In genomic region chr10:101683226-101683625, GRCh38 we compare ENCODE assay signal across 23 cellular contexts. TPM values are rescaled to one million over a fixed set of nuclear protein-coding genes. Genes with fewer than 3 reads are reported as not detected.
DNase-seq lines count a peak whose midpoint lies in the region; ATAC-seq and TF ChIP-seq lines count a peak whose summit lies in the region.
"Had no signal": no experiment of that assay in that cellular context is flagged by ENCODE, and none has a peak within 500 bp of the region (broad histone marks: within the 10 kb centered on the region; RNA-seq: fewer than 3 reads in every experiment).

No MANE protein-coding gene starts in this region.

- ATAC-seq in HG03520 (IDR thresholded peaks at IDR 0.05; ENCODE audit: unreplicated experiment) (no peak), esophagus mucosa (no peak)
- ATAC-seq: gastrocnemius medialis had no signal

- H3K27ac Mint-ChIP-seq in endothelial cell (ENCODE audit: unreplicated experiment), result peak overlapping the region; percentile 15
- no peak overlapping the region for H3K27ac Mint-ChIP-seq in Caco-2 (ENCODE audit: unreplicated experiment)
- H3K27ac Mint-ChIP-seq: activated B cell treated with CpG ODN at 0.5 μM for 24 hours; activated CD4-positive, alpha-beta memory T cell treated with anti-CD3 and anti-CD28 coated beads, Interleukin-2, amount 10 ng/mL, durations not matched to agents 7 days and 5 days; activated naive CD4-positive, alpha-beta T cell treated with anti-CD3 and anti-CD28 coated beads, Interleukin-2, amount 10 ng/mL, durations not matched to agents 7 days and 5 days; activated T-cell treated with anti-CD3 and anti-CD28 coated beads, Interleukin-2, amount 50 U/mL, for 24 hours; B cell; T-helper 1 cell treated with Interleukin-12 subunit alpha and Interleukin-12 subunit beta and Interleukin-4 antibody, amounts not matched to agents 30 μg/mL and 1 μg/mL, for 36 hours had no signal

- H3K9me3 Mint-ChIP-seq in endothelial cell (ENCODE audit: unreplicated experiment) (no peaks in the 10 kb centered on the region), Caco-2 (ENCODE audit: unreplicated experiment) (no peaks in the 10 kb centered on the region)
- H3K9me3 Mint-ChIP-seq: activated B cell treated with CpG ODN at 0.5 μM for 24 hours; activated CD4-positive, alpha-beta memory T cell treated with anti-CD3 and anti-CD28 coated beads, Interleukin-2, amount 10 ng/mL, durations not matched to agents 7 days and 5 days; activated naive CD4-positive, alpha-beta T cell treated with anti-CD3 and anti-CD28 coated beads, Interleukin-2, amount 10 ng/mL, durations not matched to agents 7 days and 5 days; activated T-cell treated with anti-CD3 and anti-CD28 coated beads, Interleukin-2, amount 50 U/mL, for 24 hours; T-helper 1 cell treated with Interleukin-12 subunit alpha and Interleukin-12 subunit beta and Interleukin-4 antibody, amounts not matched to agents 30 μg/mL and 1 μg/mL, for 36 hours had no signal

- H3K36me3 ChIP-seq in parathyroid adenoma (ENCODE audit: control insufficient read depth, insufficient read depth, low read length) (no peaks in the 10 kb centered on the region), Caco-2 (ENCODE audit: control insufficient read depth, insufficient read depth, low read length) (no peaks in the 10 kb centered on the region)
- H3K36me3 ChIP-seq: gastrocnemius medialis, MG63 had no signal

- no peak overlapping the region for H2AFZ ChIP-seq in parathyroid adenoma

- TF ChIP-seq CTCF in endothelial cell (IDR thresholded peaks at IDR 0.05; ENCODE audit: unreplicated experiment) (no peak), parathyroid adenoma (IDR thresholded peaks at IDR 0.05) (no peak), Caco-2 (IDR thresholded peaks at IDR 0.05; ENCODE audit: insufficient read depth in 1 of 2, low read depth in 1 of 2, low read length in 1 of 2, severe bottlenecking in 1 of 2, unreplicated experiment in 1 of 2) (no peak)

- intact Hi-C loops in Caco-2 (cut with micrococcal nuclease; ENCODE audit: unreplicated experiment), result no loop called here

- BruUV-seq in Caco-2 (replicated peaks; lab: Mats Ljungman, UMichigan), result no TSS peak

- H3K9me3 ChIP-seq in parathyroid adenoma (ENCODE audit: control insufficient read depth, low read length) (no peaks in the 10 kb centered on the region), Caco-2 (no peaks in the 10 kb centered on the region)
- H3K9me3 ChIP-seq: gastrocnemius medialis, MG63, testis had no signal

- peak overlapping the region; percentile 13 for H3K4me3 ChIP-seq in parathyroid adenoma (ENCODE audit: low read depth, low read length)
- no peak overlapping the region for H3K4me3 ChIP-seq in Caco-2 (ENCODE audit: low read depth, low read length)
- H3K4me3 ChIP-seq: MG63, testis had no signal

- POLR2A ChIA-PET in Caco-2 (lab: Charles Lee), result no interaction called here

- no peaks in the 10 kb centered on the region for H3K36me3 Mint-ChIP-seq in endothelial cell (ENCODE audit: low read depth, unreplicated experiment)
- H3K36me3 Mint-ChIP-seq in Caco-2 (ENCODE audit: insufficient read depth, unreplicated experiment), result no peaks in the 10 kb centered on the region

- H3K27me3 Mint-ChIP-seq in endothelial cell (ENCODE audit: unreplicated experiment) (peaks cover 4% of the 10 kb centered on the region), Caco-2 (ENCODE audit: insufficient read depth, unreplicated experiment) (no peaks in the 10 kb centered on the region)
- H3K27me3 Mint-ChIP-seq: activated B cell treated with CpG ODN at 0.5 μM for 24 hours; activated CD4-positive, alpha-beta memory T cell treated with anti-CD3 and anti-CD28 coated beads, Interleukin-2, amount 10 ng/mL, durations not matched to agents 7 days and 5 days; activated naive CD4-positive, alpha-beta T cell treated with anti-CD3 and anti-CD28 coated beads, Interleukin-2, amount 10 ng/mL, durations not matched to agents 7 days and 5 days; activated T-cell treated with anti-CD3 and anti-CD28 coated beads, Interleukin-2, amount 50 U/mL, for 24 hours; B cell had no signal

- CTCF ChIA-PET in Caco-2 (lab: Charles Lee), result no interaction called here

- peaks cover 43% of the 10 kb centered on the region for H3K4me1 ChIP-seq in parathyroid adenoma
- H3K4me1 ChIP-seq in Caco-2, result no peaks in the 10 kb centered on the region
- H3K4me1 ChIP-seq: testis had no signal

- peak overlapping the region; percentile 81 for H3K27ac ChIP-seq in parathyroid adenoma
- H3K27ac ChIP-seq: coronary artery, testis had no signal

- no peak overlapping the region for H3K9ac ChIP-seq in parathyroid adenoma

- H3K79me2 ChIP-seq in parathyroid adenoma, result peaks cover 19% of the 10 kb centered on the region

- H3K4me1 Mint-ChIP-seq in endothelial cell (ENCODE audit: unreplicated experiment), result peaks cover 28% of the 10 kb centered on the region
- no peaks in the 10 kb centered on the region for H3K4me1 Mint-ChIP-seq in Caco-2 (ENCODE audit: low read depth, unreplicated experiment)

- DNase-seq in ELR (ENCODE audit: low read depth) (peak; percentile 82), M059J (ENCODE audit: low read depth) (peak; percentile 81), endothelial cell (ENCODE audit: low spot score) (no peak), NCI-H510A treated with DMSO at 0.1 percent for 48 hours (lab: John Stamatoyannopoulos, UW) (no peak), Caco-2 (no peak)
- DNase-seq: activated B cell treated with CpG ODN at 0.5 μM for 24 hours; activated CD4-positive, alpha-beta memory T cell treated with anti-CD3 and anti-CD28 coated beads, Interleukin-2, amount 10 ng/mL, durations not matched to agents 7 days and 5 days; activated naive CD4-positive, alpha-beta T cell treated with anti-CD3 and anti-CD28 coated beads, Interleukin-2, amount 10 ng/mL, durations not matched to agents 7 days and 5 days; activated T-cell treated with anti-CD3 and anti-CD28 coated beads, Interleukin-2, amount 50 U/mL, for 24 hours; gastrocnemius medialis; MG63; NCI-H187 treated with DMSO at 0.1 percent for 48 hours; NCI-H446; posterior cingulate gyrus; Right ventricle myocardium superior; stimulated activated CD8-positive, alpha-beta memory T cell treated with anti-CD3 and anti-CD28 coated beads, Interleukin-4, amount 100 ng/mL, for 48 hours; testis had no signal

- H3K4me3 Mint-ChIP-seq in endothelial cell (ENCODE audit: unreplicated experiment) (no peak overlapping the region), Caco-2 (ENCODE audit: unreplicated experiment) (no peak overlapping the region)
- H3K4me3 Mint-ChIP-seq: activated B cell treated with CpG ODN at 0.5 μM for 24 hours; activated CD4-positive, alpha-beta memory T cell treated with anti-CD3 and anti-CD28 coated beads, Interleukin-2, amount 10 ng/mL, durations not matched to agents 7 days and 5 days; activated naive CD4-positive, alpha-beta T cell treated with anti-CD3 and anti-CD28 coated beads, Interleukin-2, amount 10 ng/mL, durations not matched to agents 7 days and 5 days; activated T-cell treated with anti-CD3 and anti-CD28 coated beads, Interleukin-2, amount 50 U/mL, for 24 hours; B cell; T-helper 1 cell treated with Interleukin-12 subunit alpha and Interleukin-12 subunit beta and Interleukin-4 antibody, amounts not matched to agents 30 μg/mL and 1 μg/mL, for 36 hours had no signal

- no peaks in the 10 kb centered on the region for H3K27me3 ChIP-seq in parathyroid adenoma (ENCODE audit: control insufficient read depth, insufficient read depth, low read length)
- H3K27me3 ChIP-seq in Caco-2 (replicated peaks; ENCODE audit: control insufficient read depth, insufficient read depth, low read length), result no peaks in the 10 kb centered on the region
- H3K27me3 ChIP-seq: gastrocnemius medialis, MG63, testis had no signal

- H3K4me2 ChIP-seq in parathyroid adenoma (ENCODE audit: low read length), result peak overlapping the region; percentile 61

RNA-seq across cellular contexts. Expression of gene FBXW4, which starts 11.7 kb away (rescaled TPM):
- total RNA-seq in M059J (2014; rRNA removed; shearing (Covaris generic)), result 8.7 and 8.9 TPM in 2 replicates
- 36.0 TPM for total RNA-seq in endothelial cell (ENCODE audit: unreplicated experiment)
- 40.7 and 44.0 TPM in 2 replicates for total RNA-seq in Caco-2 (2022)
- total RNA-seq in esophagus mucosa, result 37.1 TPM

Comparison
In these comparisons a context has a peak if more than half of its experiments do, and no peak if none do; other contexts are left out.
1. DNase-seq: peak in ELR (single experiment) and M059J (single experiment); none in endothelial cell (single experiment), NCI-H510A treated with DMSO at 0.1 percent for 48 hours (single experiment) and Caco-2 (0 of 2).